In genomic region chr7:28149291-28150101, GRCh38 we compare ENCODE assay signal across 13 cellular contexts.
A peak's percentile ranks its signal among the peaks of the same experiment; 100 is the strongest.
DNase-seq lines count a peak whose midpoint lies in the region; ATAC-seq lines count a peak whose summit lies in the region.
"Had no signal": no experiment of that assay in that cellular context is flagged by ENCODE, and none has a peak within 500 bp of the region (broad histone marks: within the 10 kb centered on the region; RNA-seq: fewer than 3 reads in every experiment).

No MANE protein-coding gene starts in this region.

- ATAC-seq in GM18868 (IDR thresholded peaks at IDR 0.05; ENCODE audit: unreplicated experiment): peak; percentile 54
- ATAC-seq in effector memory CD8-positive, alpha-beta T cell (replicated peaks): no peak
- ATAC-seq in stimulated activated naive CD8-positive, alpha-beta T cell treated with anti-CD3 and anti-CD28 coated beads, Interleukin-15, Interleukin-2, amounts not matched to agents 100 U/mL and 50 U/mL, for 24 hours: peak; percentile 24
- ATAC-seq: K562 had no signal

- H3K36me3 Mint-ChIP-seq in effector memory CD8-positive, alpha-beta T cell (ENCODE audit: insufficient read depth): peaks cover 7% of the 10 kb centered on the region

- peak overlapping the region; percentile 47 to 62 for H3K27ac Mint-ChIP-seq in effector memory CD8-positive, alpha-beta T cell
- H3K27ac Mint-ChIP-seq: activated naive CD4-positive, alpha-beta T cell treated with anti-CD3 and anti-CD28 coated beads for 36 hours had no signal

- DNase-seq in NCI-H69 (lab: John Stamatoyannopoulos, UW) (peak; percentile 39), dedifferentiated amniotic fluid mesenchymal stem cell (ENCODE audit: extremely low spot score) (no peak), NCI-H510A (lab: John Stamatoyannopoulos, UW) (no peak)
- no peak for DNase-seq in effector memory CD8-positive, alpha-beta T cell
- DNase-seq in stimulated activated naive CD8-positive, alpha-beta T cell treated with anti-CD3 and anti-CD28 coated beads, Interleukin-15, Interleukin-2, amounts not matched to agents 100 U/mL and 50 U/mL, for 24 hours: no peak
- no peak for DNase-seq in stimulated activated CD4-positive, alpha-beta T cell treated with anti-CD3 and anti-CD28 coated beads, Interleukin-4, amount 100 ng/mL, for 24 hours
- DNase-seq: NCI-H1417 treated with DMSO at 0.1 percent for 48 hours, NCI-H345, ovary, testis had no signal

- peaks cover 14 to 28% of the 10 kb centered on the region in 2 donors for H3K4me1 Mint-ChIP-seq in effector memory CD8-positive, alpha-beta T cell (ENCODE audit: low read depth in 2 of 2)

- H3K4me3 Mint-ChIP-seq in effector memory CD8-positive, alpha-beta T cell: no peak overlapping the region
- H3K4me3 Mint-ChIP-seq: activated naive CD4-positive, alpha-beta T cell treated with anti-CD3 and anti-CD28 coated beads for 36 hours had no signal

- no peaks in the 10 kb centered on the region for H3K9me3 Mint-ChIP-seq in effector memory CD8-positive, alpha-beta T cell
- H3K9me3 Mint-ChIP-seq: activated naive CD4-positive, alpha-beta T cell treated with anti-CD3 and anti-CD28 coated beads for 36 hours had no signal

- H3K27me3 Mint-ChIP-seq in effector memory CD8-positive, alpha-beta T cell: no peaks in the 10 kb centered on the region
